In the genomic region with DNA sequence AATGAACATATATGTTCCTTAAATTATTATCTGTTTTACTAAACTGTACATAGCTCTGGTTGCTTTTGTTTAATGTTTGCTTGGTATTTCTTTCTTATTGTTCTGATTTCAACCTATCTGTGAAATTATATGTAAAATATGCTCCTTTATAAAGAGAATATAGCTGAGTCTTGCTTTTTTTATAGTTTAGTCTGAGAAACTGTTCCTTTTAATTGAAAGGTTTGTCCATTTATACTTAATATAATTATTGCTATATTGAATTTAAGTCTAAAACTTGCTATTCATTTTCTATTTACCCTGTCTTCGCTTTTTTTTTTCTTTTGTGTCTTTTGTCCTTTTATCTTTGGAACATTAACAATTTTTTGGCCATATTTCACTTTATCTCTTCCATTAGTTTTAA, we compare ENCODE assay signal across 27 cellular contexts.
"Had no signal": no experiment of that assay in that cellular context is flagged by ENCODE, and none has a peak within 500 bp of the region (broad histone marks: within the 10 kb centered on the region; RNA-seq: fewer than 3 reads in every experiment).

No MANE protein-coding gene starts in this region.

- DNase-seq: stimulated activated CD4-positive, alpha-beta T cell treated with anti-CD3 and anti-CD28 coated beads, Interleukin-2, amount 100 ng/mL, for 48 hours; stimulated activated CD4-positive, alpha-beta T cell treated with anti-CD3 and anti-CD28 coated beads, Interleukin-4, amount 100 ng/mL, for 1 hour; stimulated activated CD4-positive, alpha-beta T cell treated with anti-CD3 and anti-CD28 coated beads, Interleukin-4, amount 100 ng/mL, for 24 hours; stimulated activated CD4-positive, alpha-beta T cell treated with anti-CD3 and anti-CD28 coated beads, Interleukin-4, amount 100 ng/mL, for 4 hours; stimulated activated CD8-positive, alpha-beta memory T cell treated with anti-CD3 and anti-CD28 coated beads, Interleukin-4, amount 100 ng/mL, for 48 hours; stimulated activated naive B cell treated with anti-CD40 and anti-IgM and Interleukin-4, amounts not matched to agents 10 μg/mL and 1 μg/mL and 100 μg/mL, for 72 hours; stimulated activated naive CD4-positive, alpha-beta T cell; stimulated activated naive CD4-positive, alpha-beta T cell treated with Interleukin-2 at 50 U/mL for 16 hours; stimulated activated naive CD8-positive, alpha-beta T cell treated with anti-CD3 and anti-CD28 coated beads, Interleukin-15, amount 100 ng/mL, for 72 hours; stimulated activated naive CD8-positive, alpha-beta T cell treated with anti-CD3 and anti-CD28 coated beads, Interleukin-15, Interleukin-2, amounts not matched to agents 100 U/mL and 50 U/mL, for 24 hours; stomach; substantia nigra; testis; thyroid gland; tibial artery; transverse colon; trophoblast cell; upper lobe of left lung; upper lobe of right lung; uterus had no signal

- H3K4me3 ChIP-seq: stomach, suprapubic skin, testis, thoracic aorta, thyroid gland, tibial artery, tibial nerve, transverse colon, upper lobe of left lung, upper lobe of right lung, uterus, vagina had no signal

- H3K4me1 ChIP-seq: stomach, suprapubic skin, testis, thyroid gland, tibial artery, tibial nerve, transverse colon, upper lobe of left lung, upper lobe of right lung, uterus, vagina had no signal

- FAIRE-seq: urothelium cell line had no signal

- ATAC-seq: stimulated activated effector memory CD8-positive, alpha-beta T cell treated with anti-CD3 and anti-CD28 coated beads, Interleukin-12 subunit alpha, Interleukin-12 subunit beta, amount 100 ng/mL, for 72 hours; stimulated activated memory B cell treated with anti-CD40 and anti-IgM and Interleukin-4, amounts not matched to agents 10 μg/mL and 1 μg/mL and 100 μg/mL, for 72 hours; stimulated activated naive B cell treated with anti-CD40 and anti-IgM and Interleukin-4, amounts not matched to agents 10 μg/mL and 1 μg/mL and 100 μg/mL, for 72 hours; stimulated activated naive CD8-positive, alpha-beta T cell treated with anti-CD3 and anti-CD28 coated beads, Interleukin-15, amount 100 ng/mL, for 72 hours; stimulated activated naive CD8-positive, alpha-beta T cell treated with anti-CD3 and anti-CD28 coated beads, Interleukin-15, Interleukin-2, amounts not matched to agents 100 U/mL and 50 U/mL, for 24 hours; upper lobe of right lung had no signal

- H3K36me3 ChIP-seq: stomach, suprapubic skin, thoracic aorta, thyroid gland, tibial artery, tibial nerve, transverse colon, upper lobe of left lung, upper lobe of right lung, uterus, vagina had no signal

- H3K9me3 ChIP-seq: stomach, suprapubic skin, testis, thoracic aorta, thyroid gland, tibial artery, tibial nerve, transverse colon, upper lobe of left lung, upper lobe of right lung, vagina had no signal

- H3K27ac ChIP-seq: stomach, suprapubic skin, testis, thoracic aorta, thyroid gland, tibial artery, tibial nerve, transverse colon, upper lobe of left lung, upper lobe of right lung, uterus, vagina had no signal

- H3K27me3 ChIP-seq: stomach, suprapubic skin, testis, thyroid gland, tibial artery, tibial nerve, transverse colon, upper lobe of left lung, upper lobe of right lung, uterus, vagina had no signal
